In the genomic region with DNA sequence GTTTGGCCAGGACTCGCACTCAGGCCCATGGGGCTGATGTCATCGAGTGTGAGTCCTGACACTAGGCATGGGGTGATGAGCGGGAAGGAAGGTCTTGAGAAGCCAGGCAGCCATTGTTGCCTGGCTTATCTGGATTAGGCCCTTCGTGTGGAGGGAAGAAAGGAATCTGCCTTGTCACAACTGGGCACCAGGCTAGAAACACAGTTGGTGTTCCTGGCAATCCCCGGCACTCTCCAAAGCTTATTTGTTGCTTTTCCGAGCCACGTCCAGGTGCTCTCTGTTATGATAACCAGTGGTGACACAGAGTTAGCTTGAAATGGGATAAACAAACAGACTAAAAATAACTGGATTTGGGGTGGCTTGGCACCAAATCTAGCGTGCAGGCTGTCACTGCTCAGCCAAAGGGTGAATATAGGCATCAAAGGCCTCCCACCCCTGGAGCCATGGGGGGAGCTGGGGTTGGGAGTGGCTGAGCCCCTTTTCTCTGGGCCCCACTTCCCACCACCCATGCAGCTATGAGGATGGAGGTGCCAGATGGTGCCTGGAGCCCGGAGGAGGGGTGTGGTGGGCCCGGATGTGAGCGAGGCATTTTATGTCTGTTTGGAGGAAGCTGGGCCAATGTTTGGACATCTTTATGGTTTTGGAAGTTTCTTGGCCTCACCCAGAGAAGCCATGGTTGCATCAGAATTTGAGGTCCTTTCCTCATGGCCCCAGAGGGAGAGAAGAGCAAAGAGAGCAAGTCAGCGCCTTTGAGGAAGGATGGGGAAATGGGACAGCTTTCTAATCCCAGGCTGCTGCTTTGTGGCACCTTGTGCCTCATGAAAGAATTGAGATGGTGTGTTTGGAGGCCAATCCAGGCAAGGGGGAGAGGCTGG, we compare ENCODE assay signal across 27 cellular contexts.
DNase-seq lines count a peak whose midpoint lies in the region; ATAC-seq and TF ChIP-seq lines count a peak whose summit lies in the region.
"Had no signal": no experiment of that assay in that cellular context is flagged by ENCODE, and none has a peak within 500 bp of the region (broad histone marks: within the 10 kb centered on the region; RNA-seq: fewer than 3 reads in every experiment).

No MANE protein-coding gene starts in this region.

- POLR2A ChIA-PET in IMR-90 (lab: Charles Lee; ENCODE audit: unreplicated experiment) = interaction anchor here (0.9 kb wide), 1 partner anchor 8 kb away, joined by 4 read pairs; no protein-coding TSS in a partner anchor
- POLR2A ChIA-PET in RWPE1 (lab: Yijun Ruan, JAX; ENCODE audit: low non-redundant PET) = no interaction called here

- peak overlapping the region; percentile 78 for H3K4ac ChIP-seq in IMR-90 (ENCODE audit: low read depth, low read length)

- CTCF ChIA-PET in IMR-90 (lab: Yijun Ruan, JAX) = interaction anchor here (0.6 kb wide), 1 partner anchor 200 kb away, joined by 3 read pairs; no protein-coding TSS in a partner anchor
- CTCF ChIA-PET in RWPE1 (lab: Yijun Ruan, JAX) = interaction anchor here (0.6 kb wide), 1 partner anchor 47 kb away, joined by 3 read pairs; no protein-coding TSS in a partner anchor

- H3K36me3 ChIP-seq in IMR-90 (ENCODE audit: control insufficient read depth, insufficient read depth, low read length) (no peaks in the 10 kb centered on the region), thyroid gland (no peaks in the 10 kb centered on the region)
- H3K36me3 ChIP-seq: left lung, spleen had no signal

- TF ChIP-seq POLR2A in IMR-90 (IDR thresholded peaks at IDR 0.05; ENCODE audit: low read depth, low read length) = no peak
- TF ChIP-seq POLR2A in thyroid gland (IDR thresholded peaks at IDR 0.05) = no peak

- H3K79me1 ChIP-seq in IMR-90 (ENCODE audit: low read depth in 1 of 2, low read length in 2 of 2) = peaks cover 0 to 12% of the 10 kb centered on the region in 2 experiments; a peak in 1 of 4 replicates

- H4K8ac ChIP-seq in IMR-90 (ENCODE audit: low read depth in 2 of 2, low read length in 2 of 2) = peak overlapping the region in 1 of 2 experiments; percentile 31; a peak in 1 of 4 replicates

- peak overlapping the region; percentile 17 for H2BK5ac ChIP-seq in IMR-90 (ENCODE audit: low read depth, low read length, poor library complexity, severe bottlenecking)

- no peak for ATAC-seq in IMR-90 (ENCODE audit: low read depth)
- ATAC-seq in HG03442 (IDR thresholded peaks at IDR 0.05; ENCODE audit: unreplicated experiment) = no peak
- ATAC-seq: foreskin keratinocyte; left lung; naive thymus-derived CD8-positive, alpha-beta T cell; stimulated activated memory B cell treated with anti-CD40 and anti-IgM and Interleukin-4, amounts not matched to agents 10 μg/mL and 1 μg/mL and 100 μg/mL, for 72 hours had no signal

- no peaks in the 10 kb centered on the region for H3K9me3 ChIP-seq in IMR-90 (ENCODE audit: control insufficient read depth, insufficient read depth, low read length)
- no peaks in the 10 kb centered on the region for H3K9me3 ChIP-seq in thyroid gland
- H3K9me3 ChIP-seq: left lung, spleen, testis had no signal

- in situ Hi-C loops in IMR-90 (cut with MboI; ENCODE audit: low sequenced_read_pairs) = no loop called here

- no peaks in the 10 kb centered on the region for H3K27me3 ChIP-seq in IMR-90 (ENCODE audit: control insufficient read depth, insufficient read depth, low read length)
- H3K27me3 ChIP-seq in thyroid gland = no peaks in the 10 kb centered on the region
- H3K27me3 ChIP-seq: hepatocyte, testis had no signal

- peak overlapping the region; percentile 81 for H3K14ac ChIP-seq in IMR-90 (replicated peaks; ENCODE audit: low read depth, low read length)

- TF ChIP-seq RAD21 in IMR-90 (IDR thresholded peaks at IDR 0.05; ENCODE audit: low read length) = no peak

- H3K18ac ChIP-seq in IMR-90 (ENCODE audit: low read depth, low read length) = peak overlapping the region; percentile 45

- H3K27ac ChIP-seq in IMR-90 (ENCODE audit: insufficient read depth, low read length) = no peak overlapping the region
- peak overlapping the region; percentile 83 for H3K27ac ChIP-seq in RWPE1
- H3K27ac ChIP-seq in thyroid gland = peak overlapping the region in 2 of 3 donors; percentile 31 to 63
- H3K27ac ChIP-seq: epithelial cell of prostate, foreskin keratinocyte, hepatocyte, KMS-11, left lung, spleen, testis had no signal

- no peak overlapping the region for H3K4me2 ChIP-seq in IMR-90 (ENCODE audit: low read depth, low read length)
- H3K4me2 ChIP-seq: hepatocyte, KMS-11 had no signal

- intact Hi-C loops in IMR-90 (cut with micrococcal nuclease) (no loop called here), thyroid gland (cut with DNase I) (no loop called here)

- peak overlapping the region; percentile 98 for H2BK120ac ChIP-seq in IMR-90 (ENCODE audit: low read depth, low read length)

- no TSS peak for BruUV-seq in IMR-90 (replicated peaks; lab: Mats Ljungman, UMichigan)

- dilution Hi-C loops in IMR-90 (cut with HindIII; ENCODE audit: low sequenced_read_pairs, unreplicated experiment) = no loop called here

- H3K4me1 ChIP-seq in IMR-90 (ENCODE audit: control insufficient read depth, insufficient read depth, low read length) = peaks cover 29% of the 10 kb centered on the region
- peaks cover 28 to 54% of the 10 kb centered on the region in 2 donors for H3K4me1 ChIP-seq in thyroid gland
- H3K4me1 ChIP-seq: foreskin keratinocyte, spleen, testis had no signal

- no peaks in the 10 kb centered on the region for H4K20me1 ChIP-seq in IMR-90 (ENCODE audit: insufficient read depth, low read length)

- H3K56ac ChIP-seq in IMR-90 (ENCODE audit: extremely low read depth, insufficient read depth, low read length) = no peak overlapping the region

- TF ChIP-seq CTCF in IMR-90 (conservative IDR thresholded peaks at IDR 0.05; ENCODE audit: low read depth, low read length) (no peak), RWPE1 (conservative IDR thresholded peaks at IDR 0.05; ENCODE audit: low read depth) (no peak), fibroblast of villous mesenchyme (IDR thresholded peaks at IDR 0.05; ENCODE audit: insufficient read depth, low read depth, low read length) (no peak), thyroid gland (IDR thresholded peaks at IDR 0.05) (no peak)

- peak overlapping the region; percentile 82 for H2BK20ac ChIP-seq in IMR-90 (ENCODE audit: low read depth, low read length)

- H2BK15ac ChIP-seq in IMR-90 (ENCODE audit: low read depth, low read length) = peak overlapping the region; percentile 57; the same call in 1 of the 3 replicates

- H2AFZ ChIP-seq in IMR-90 (replicated peaks; ENCODE audit: low read length, poor library complexity) = peak overlapping the region; percentile 26
- H2AFZ ChIP-seq: hepatocyte had no signal

- peak overlapping the region; percentile 50 for H4K5ac ChIP-seq in IMR-90 (ENCODE audit: low read depth, low read length)

- H3K4me3 ChIP-seq in IMR-90 (ENCODE audit: insufficient read depth, low read depth, low read length) (no peak overlapping the region), fibroblast of villous mesenchyme (ENCODE audit: low read depth, low read length) (no peak overlapping the region), thyroid gland (replicated peaks in 1 of 3) (no peak overlapping the region)
- H3K4me3 ChIP-seq: hepatocyte, left lung, spleen, testis had no signal

- DNase-seq in IMR-90 (peak; percentile 13), RWPE1 (ENCODE audit: low spot score) (no peak), fibroblast of villous mesenchyme (ENCODE audit: low read depth) (peak; percentile 91), thyroid gland (peak; percentile 84 to 91), T-helper 2 cell (no peak), NOMO-1 treated with dmso at 0.1 percent for 144 hours (lab: John Stamatoyannopoulos, UW; ENCODE audit: unreplicated experiment) (no peak)
- DNase-seq: activated CD4-positive, alpha-beta T cell treated with anti-CD3 and anti-CD28 coated beads, Interleukin-2, amount 50 U/mL, for 4 hours; activated CD4-positive, CD25-positive, alpha-beta regulatory T cell; activated CD8-positive, alpha-beta memory T cell treated with anti-CD3 and anti-CD28 coated beads, Interleukin-2, amount 50 U/mL, for 48 hours; activated naive CD8-positive, alpha-beta T cell treated with anti-CD3 and anti-CD28 coated beads for 36 hours; DMS79 treated with DMSO at 0.1 percent for 48 hours; foreskin keratinocyte; left lung; naive thymus-derived CD8-positive, alpha-beta T cell; NCI-H1092; NCI-H2029; NCI-H2227 treated with DMSO at 0.1 percent for 48 hours; NCI-H69; spleen; stimulated activated CD4-positive, alpha-beta T cell treated with anti-CD3 and anti-CD28 coated beads, Interleukin-4, amount 100 ng/mL, for 1 hour; SW 1271; testis had no signal

- peak overlapping the region; percentile 38 for H2AK5ac ChIP-seq in IMR-90 (ENCODE audit: low read depth, low read length)

- peak overlapping the region; percentile 39 for H2AK9ac ChIP-seq in IMR-90 (replicated peaks; ENCODE audit: low read depth, low read length, poor library complexity)

- 84% methylated on average over 7 of the region's 12 CpGs; no CpG with 5 or more reads in 1 of the 2 experiments for WGBS in IMR-90 (ENCODE audit: extremely low coverage in 2 of 2, insufficient read length in 1 of 2), 2 experiments
- 65 to 70% methylated on average over 12 of the region's 12 CpGs for WGBS in thyroid gland, 2 donors

- peak overlapping the region; percentile 71; the same call in 1 of the 2 replicates for H4K91ac ChIP-seq in IMR-90 (ENCODE audit: insufficient read depth, low read depth, low read length)

- peak overlapping the region; percentile 38; the same call in 1 of the 2 replicates for H3K23ac ChIP-seq in IMR-90 (ENCODE audit: low read depth, low read length)

- H3K9ac ChIP-seq in IMR-90 (ENCODE audit: low read depth, low read length) = no peak overlapping the region
- H3K9ac ChIP-seq: KMS-11 had no signal

- peaks cover 47% of the 10 kb centered on the region for H3K9me1 ChIP-seq in IMR-90 (ENCODE audit: insufficient read depth, low read length)

TF ChIP-seq in IMR-90, 13 proteins besides CTCF, POLR2A, EP300 and RAD21 (continues in another document):
- TF ChIP-seq BHLHE40 (IDR thresholded peaks at IDR 0.05; ENCODE audit: low read depth, low read length) (no peak), CEBPB (IDR thresholded peaks at IDR 0.05; ENCODE audit: low read depth, low read length) (no peak), RCOR1 (IDR thresholded peaks at IDR 0.05; ENCODE audit: insufficient replicate concordance, low read length) (no peak), NFE2L2 (IDR thresholded peaks at IDR 0.05; ENCODE audit: low read depth, low read length) (no peak), MXI1 (IDR thresholded peaks at IDR 0.05; ENCODE audit: borderline replicate concordance, low read depth, low read length) (no peak), CHD1 (IDR thresholded peaks at IDR 0.05; ENCODE audit: low read depth, low read length) (no peak), SMC3 (IDR thresholded peaks at IDR 0.05; ENCODE audit: low read depth, low read length) (no peak)
- TF ChIP-seq, protein P1, sequence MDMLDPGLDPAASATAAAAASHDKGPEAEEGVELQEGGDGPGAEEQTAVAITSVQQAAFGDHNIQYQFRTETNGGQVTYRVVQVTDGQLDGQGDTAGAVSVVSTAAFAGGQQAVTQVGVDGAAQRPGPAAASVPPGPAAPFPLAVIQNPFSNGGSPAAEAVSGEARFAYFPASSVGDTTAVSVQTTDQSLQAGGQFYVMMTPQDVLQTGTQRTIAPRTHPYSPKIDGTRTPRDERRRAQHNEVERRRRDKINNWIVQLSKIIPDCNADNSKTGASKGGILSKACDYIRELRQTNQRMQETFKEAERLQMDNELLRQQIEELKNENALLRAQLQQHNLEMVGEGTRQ (IDR thresholded peaks at IDR 0.05; ENCODE audit: low read depth, low read length) = no peak

Comparison
In these comparisons a context has a peak if more than half of its experiments do, and no peak if none do; other contexts are left out.
1. DNase-seq: peak in IMR-90 (single experiment), fibroblast of villous mesenchyme (single experiment) and thyroid gland (2 of 2); none in RWPE1 (single experiment), T-helper 2 cell (0 of 5) and NOMO-1 treated with dmso at 0.1 percent for 144 hours (single experiment).